ENCODE assay signal across 8 cellular contexts in the genomic region with DNA sequence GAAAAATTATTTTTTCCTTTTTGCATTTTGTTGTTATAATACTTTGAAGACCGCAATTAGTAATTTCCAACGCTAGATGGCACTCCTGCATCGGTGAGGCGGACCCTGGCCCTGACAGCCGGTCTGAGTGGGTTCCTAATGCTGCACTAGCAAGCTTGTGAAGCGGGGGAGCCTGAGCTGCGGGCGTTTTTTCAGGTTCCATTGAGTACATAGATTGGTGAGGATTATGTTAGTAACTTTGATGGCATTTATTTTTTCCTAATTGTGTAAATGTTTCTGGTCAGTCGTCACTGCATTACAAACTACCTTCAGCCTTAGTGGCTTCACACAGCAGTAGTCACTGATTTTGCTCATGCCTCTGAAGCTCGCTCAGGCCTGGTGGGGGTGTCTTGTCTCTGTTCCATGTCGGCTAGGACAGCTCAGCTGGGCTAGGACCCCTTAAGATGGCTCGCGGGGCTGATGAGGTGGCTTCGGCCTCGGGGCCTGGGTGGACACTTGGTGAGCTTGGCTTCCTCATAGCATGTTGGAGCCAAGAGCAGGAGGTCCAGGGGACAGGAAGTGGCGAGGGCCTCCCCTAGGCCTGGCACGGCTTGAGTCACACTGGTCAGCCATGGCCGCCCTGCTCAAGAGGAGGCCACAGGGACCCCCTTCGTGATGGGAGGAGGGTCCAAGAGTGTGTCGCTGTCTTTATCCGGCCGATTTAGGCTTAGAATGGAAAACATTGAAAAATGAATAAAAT.
DNase-seq lines count a peak whose midpoint lies in the region; ATAC-seq and TF ChIP-seq lines count a peak whose summit lies in the region.

No MANE protein-coding gene starts in this region.

- peak; percentile 71 for TF ChIP-seq CTCF in GM12872 (IDR thresholded peaks at IDR 0.05; ENCODE audit: insufficient read depth, low read depth, low read length)
- peak; percentile 97 for TF ChIP-seq CTCF in VCaP (conservative IDR thresholded peaks at IDR 0.05)

- DNase-seq in 8988T (peak; percentile 37), NCI-H128 (lab: John Stamatoyannopoulos, UW; ENCODE audit: unreplicated experiment) (peak; percentile 38), cerebellar nuclear complex (lab: John Stamatoyannopoulos, UW) (peak; percentile 48 to 57), kidney tubule cell (ENCODE audit: low spot score) (peak; percentile 69)
- DNase-seq in stimulated activated CD4-positive, alpha-beta T cell treated with anti-CD3 and anti-CD28 coated beads, Interleukin-2, amount 100 ng/mL, for 4 hours (ENCODE audit: low read depth), result peak; percentile 16

- ATAC-seq in HG02623 (IDR thresholded peaks at IDR 0.05; ENCODE audit: unreplicated experiment), result peak; percentile 58

- H3K27ac ChIP-seq in VCaP, result no peak overlapping the region

Comparison
In these comparisons a context has a peak if more than half of its experiments do, and no peak if none do; other contexts are left out.
1. DNase-seq: peak in every context shown above with its lines; median percentile 69 in kidney tubule cell; 52 in cerebellar nuclear complex; 38 in NCI-H128; 37 in 8988T; 16 in stimulated activated CD4-positive, alpha-beta T cell treated with anti-CD3 and anti-CD28 coated beads, Interleukin-2, amount 100 ng/mL, for 4 hours.